ENCODE assay signal across 8 cellular contexts in genomic region chr17:28712037-28712704, GRCh38. TPM values are rescaled to one million over a fixed set of nuclear protein-coding genes. Genes with fewer than 3 reads are reported as not detected.
DNase-seq lines count a peak whose midpoint lies in the region; ATAC-seq and TF ChIP-seq lines count a peak whose summit lies in the region.

No MANE protein-coding gene starts in this region.

- CTCF ChIA-PET in activated CD4-positive, alpha-beta memory T cell treated with anti-CD3 and anti-CD28 coated beads for 36 hours (lab: Charles Lee), result interaction anchor here (0.7 to 4.0 kb wide), 7 partner anchors 9 to 241 kb away, joined by 3 to 23 read pairs (median 7); partner anchors contain the start of genes BLTP2, RPL23A and TLCD1
- CTCF ChIA-PET in SK-N-SH (lab: Yijun Ruan, JAX), result interaction anchor here (0.6 to 4.1 kb wide), 5 partner anchors 8 to 189 kb away, joined by 3 to 25 read pairs (median 7); partner anchors contain the start of genes NEK8, RPL23A and TLCD1

- H3K79me2 ChIP-seq in SK-N-SH (ENCODE audit: insufficient read depth), result peaks cover 9% of the 10 kb centered on the region; the same call in 1 of the 2 replicates

- H3K36me3 Mint-ChIP-seq in IgD-negative memory B cell, result no peaks in the 10 kb centered on the region
- H3K36me3 Mint-ChIP-seq in activated CD4-positive, alpha-beta memory T cell treated with anti-CD3 and anti-CD28 coated beads for 36 hours, result no peaks in the 10 kb centered on the region

- TF ChIP-seq POLR2A in ovary (IDR thresholded peaks at IDR 0.05), result no peak

- peak overlapping the region; percentile 84 to 94 (median 87) for H3K27ac Mint-ChIP-seq in IgD-negative memory B cell
- peak overlapping the region; percentile 80 for H3K27ac Mint-ChIP-seq in activated CD4-positive, alpha-beta memory T cell treated with anti-CD3 and anti-CD28 coated beads for 36 hours

- peaks cover 29% of the 10 kb centered on the region for H3F3A ChIP-seq in SK-N-SH (replicated peaks; ENCODE audit: insufficient read depth)

- H3K27ac ChIP-seq in ovary, result peak overlapping the region; percentile 8 to 95
- H3K27ac ChIP-seq in SK-N-SH (ENCODE audit: low read depth in 2 of 2, low read length in 1 of 2), result no peak overlapping the region

- H3K9me3 Mint-ChIP-seq in IgD-negative memory B cell, result no peaks in the 10 kb centered on the region
- no peaks in the 10 kb centered on the region for H3K9me3 Mint-ChIP-seq in activated CD4-positive, alpha-beta memory T cell treated with anti-CD3 and anti-CD28 coated beads for 36 hours

- H4K20me1 ChIP-seq in SK-N-SH (ENCODE audit: insufficient read depth), result no peaks in the 10 kb centered on the region

- H3K4me1 ChIP-seq in ovary (ENCODE audit: insufficient read depth) (peaks cover 10% of the 10 kb centered on the region), SK-N-SH (ENCODE audit: control insufficient read depth in 1 of 2, insufficient read depth in 2 of 2, low read depth in 1 of 2, low read length in 1 of 2) (peaks cover 0 to 3% of the 10 kb centered on the region in 2 experiments; a peak in 2 of 4 replicates)

- peak overlapping the region; percentile 78 to 98 (median 93) for H3K4me3 Mint-ChIP-seq in IgD-negative memory B cell
- peak overlapping the region; percentile 73 for H3K4me3 Mint-ChIP-seq in activated CD4-positive, alpha-beta memory T cell treated with anti-CD3 and anti-CD28 coated beads for 36 hours

- H3K27me3 ChIP-seq in ovary (no peaks in the 10 kb centered on the region), SK-N-SH (ENCODE audit: insufficient read depth) (no peaks in the 10 kb centered on the region)

- peaks cover 11 to 13% (median 11%) of the 10 kb centered on the region in 3 donors for H3K4me1 Mint-ChIP-seq in IgD-negative memory B cell
- H3K4me1 Mint-ChIP-seq in activated CD4-positive, alpha-beta memory T cell treated with anti-CD3 and anti-CD28 coated beads for 36 hours (ENCODE audit: low read depth), result peaks cover 23% of the 10 kb centered on the region

- no peak overlapping the region for H3K9ac ChIP-seq in SK-N-SH

- intact Hi-C loops in activated CD4-positive, alpha-beta memory T cell treated with anti-CD3 and anti-CD28 coated beads for 36 hours (cut with micrococcal nuclease), result no loop called here
- intact Hi-C loops in ovary (cut with DNase I), result no loop called here

- POLR2A ChIA-PET in activated CD4-positive, alpha-beta memory T cell treated with anti-CD3 and anti-CD28 coated beads for 36 hours (lab: Charles Lee), result interaction anchor here (1.5 to 2.6 kb wide), 8 partner anchors 7 to 240 kb away, joined by 4 to 35 read pairs (median 12); partner anchors contain the start of genes BLTP2, RPL23A, SDF2 and SUPT6H
- POLR2A ChIA-PET in SK-N-SH (lab: Yijun Ruan, JAX), result interaction anchor here (3.2 kb wide), 1 partner anchor 8 kb away, joined by 46 read pairs; the partner anchor contains the start of gene RPL23A

- 25 to 28% (median 26%) methylated on average over 34 of the region's 34 CpGs for WGBS in ovary, 3 donors
- WGBS in SK-N-SH (ENCODE audit: low lambda C conversion rate), result 97% methylated on average over 34 of the region's 34 CpGs

- peaks cover 3% of the 10 kb centered on the region for H3K27me3 Mint-ChIP-seq in IgD-negative memory B cell
- peaks cover 16% of the 10 kb centered on the region for H3K27me3 Mint-ChIP-seq in activated CD4-positive, alpha-beta memory T cell treated with anti-CD3 and anti-CD28 coated beads for 36 hours

- TF ChIP-seq RAD21 in SK-N-SH (IDR thresholded peaks at IDR 0.05; ENCODE audit: low read length), result no peak

- H2AFZ ChIP-seq in SK-N-SH (ENCODE audit: low read depth), result no peak overlapping the region

- TF ChIP-seq EP300 in ovary (IDR thresholded peaks at IDR 0.05), result no peak
- TF ChIP-seq EP300 in SK-N-SH (IDR thresholded peaks at IDR 0.05; ENCODE audit: borderline replicate concordance in 1 of 2, low read depth in 1 of 2, low read length in 1 of 2), result no peak

- DNase-seq in GDM1 (lab: John Stamatoyannopoulos, UW) (peak; percentile 77), ovary (peak in 4 of 5 donors; percentile 55 to 72 (median 66)), NCI-H1694 (lab: John Stamatoyannopoulos, UW) (no peak), SK-N-SH (no peak), kidney tubule cell (ENCODE audit: low spot score) (no peak)
- peak; percentile 83 for DNase-seq in activated CD4-positive, alpha-beta memory T cell treated with anti-CD3 and anti-CD28 coated beads for 36 hours

- H3K36me3 ChIP-seq in ovary (no peaks in the 10 kb centered on the region), SK-N-SH (replicated peaks in 1 of 2; ENCODE audit: control insufficient read depth in 1 of 2, insufficient read depth in 2 of 2, low read length in 1 of 2) (no peaks in the 10 kb centered on the region)

- no peak for TF ChIP-seq CTCF in ovary (IDR thresholded peaks at IDR 0.05)
- no peak for TF ChIP-seq CTCF in SK-N-SH (IDR thresholded peaks at IDR 0.05)

- no peaks in the 10 kb centered on the region for H3K9me3 ChIP-seq in ovary
- no peaks in the 10 kb centered on the region for H3K9me3 ChIP-seq in SK-N-SH

- ATAC-seq in esophagus mucosa, result peak; percentile 1

- H3K4me3 ChIP-seq in ovary (peak overlapping the region; percentile 66), SK-N-SH (ENCODE audit: low read depth in 2 of 2, low read length in 1 of 2) (no peak overlapping the region)

- H3K9me2 ChIP-seq in SK-N-SH, result no peaks in the 10 kb centered on the region

- no peak overlapping the region for H3K4me2 ChIP-seq in SK-N-SH

TF ChIP-seq in SK-N-SH, 30 proteins besides CTCF, POLR2A, EP300 and RAD21:
- no peak for TF ChIP-seq NFIC (IDR thresholded peaks at IDR 0.05; ENCODE audit: borderline replicate concordance)
- TF ChIP-seq MXI1 (IDR thresholded peaks at IDR 0.05; ENCODE audit: low read depth, low read length), result no peak
- no peak for TF ChIP-seq YY1 (IDR thresholded peaks at IDR 0.05; ENCODE audit: low read depth)
- TF ChIP-seq TCF12 (IDR thresholded peaks at IDR 0.05), result no peak
- no peak for TF ChIP-seq EZH2phosphoT487 (IDR thresholded peaks at IDR 0.05; ENCODE audit: borderline replicate concordance, low read depth)
- no peak for TF ChIP-seq FOXM1 (IDR thresholded peaks at IDR 0.05; ENCODE audit: low read depth)
- no peak for TF ChIP-seq RXRA (IDR thresholded peaks at IDR 0.05; ENCODE audit: borderline replicate concordance, low read depth)
TF ChIP-seq in SK-N-SH: peak in this region for 0.

RNA-seq across cellular contexts. Expression of gene PROCA1, which starts 0.5 kb away (rescaled TPM):
- polyA plus RNA-seq in IgD-negative memory B cell (2.7 TPM), ovary (1 to 10 TPM; 2.7 to 6.5 TPM), SK-N-SH (2012; rRNA removed) (6.4 and 7.1 TPM in 2 replicates)
- 1 to 10 TPM; 4.5 TPM for total RNA-seq in activated CD4-positive, alpha-beta memory T cell treated with anti-CD3 and anti-CD28 coated beads for 36 hours
- total RNA-seq in esophagus mucosa (0.64 TPM), ovary (1 to 10 TPM; 4.0 to 6.7 (median 5.0) TPM)
- polyA plus RNA-seq in SK-N-SH (2012; cell fraction: cytosol; rRNA removed), result 2.3 and 3.3 TPM in 2 replicates
- polyA plus RNA-seq in SK-N-SH (2012; cell fraction: nucleus; rRNA removed), result 41.6 and 58.1 TPM in 2 replicates

RNA-seq across cellular contexts. Expression of gene RAB34, which starts 5.5 kb away (rescaled TPM):
- 6.7 TPM for polyA plus RNA-seq in IgD-negative memory B cell
- 1 to 10 TPM; 4.9 to 6.6 TPM for total RNA-seq in activated CD4-positive, alpha-beta memory T cell treated with anti-CD3 and anti-CD28 coated beads for 36 hours
- total RNA-seq in esophagus mucosa, result 34.2 TPM
- total RNA-seq in ovary, result 100 to 1,000 TPM; 149 to 222 (median 169) TPM
- polyA plus RNA-seq in ovary, result 100 to 1,000 TPM; 196 to 208 TPM
- polyA plus RNA-seq in SK-N-SH (2012; rRNA removed), result 0.06 and 0.18 TPM in 2 replicates
- polyA plus RNA-seq in SK-N-SH (2012; cell fraction: cytosol; rRNA removed), result 0.03 and 0.22 TPM in 2 replicates
- polyA plus RNA-seq in SK-N-SH (2012; cell fraction: nucleus; rRNA removed), result 0.50 and 0.54 TPM in 2 replicates

RNA-seq across cellular contexts. Expression of gene RPL23A, which starts 7.6 kb away (rescaled TPM):
- polyA plus RNA-seq in IgD-negative memory B cell (6,180 TPM), ovary (1,000 to 10,000 TPM; 2,997 to 3,153 TPM), SK-N-SH (2012; rRNA removed) (1,147 and 1,359 TPM in 2 replicates)
- total RNA-seq in activated CD4-positive, alpha-beta memory T cell treated with anti-CD3 and anti-CD28 coated beads for 36 hours, result 1,000 to 10,000 TPM; 2,357 to 2,419 TPM
- total RNA-seq in esophagus mucosa (1,336 TPM), ovary (1,000 to 10,000 TPM; 1,369 to 3,979 (median 2,659) TPM)
- polyA plus RNA-seq in SK-N-SH (2012; cell fraction: cytosol; rRNA removed), result 1,566 and 2,493 TPM in 2 replicates
- polyA plus RNA-seq in SK-N-SH (2012; cell fraction: nucleus; rRNA removed), result 219 and 277 TPM in 2 replicates

RNA-seq across cellular contexts. Expression of gene TLCD1, which starts 13.9 kb away (rescaled TPM):
- polyA plus RNA-seq in IgD-negative memory B cell (0.49 TPM), ovary (1 to 10 TPM in 1 of 2 donors, under 1 TPM in 1; 0.75 to 5.1 TPM), SK-N-SH (2012; rRNA removed) (18.3 and 21.6 TPM in 2 replicates)
- 1 to 10 TPM; 9.1 to 9.5 TPM for total RNA-seq in activated CD4-positive, alpha-beta memory T cell treated with anti-CD3 and anti-CD28 coated beads for 36 hours
- total RNA-seq in esophagus mucosa (14.7 TPM), ovary (1 to 10 TPM in 6 of 7 donors, not detected in 1; 1.3 to 7.0 (median 1.6) TPM)
- polyA plus RNA-seq in SK-N-SH (2012; cell fraction: cytosol; rRNA removed), result 15.0 and 18.4 TPM in 2 replicates
- 6.5 and 7.8 TPM in 2 replicates for polyA plus RNA-seq in SK-N-SH (2012; cell fraction: nucleus; rRNA removed)

RNA-seq across cellular contexts. Expression of gene NEK8, which starts 16.4 kb away (rescaled TPM):
- polyA plus RNA-seq in IgD-negative memory B cell, result 18.6 TPM
- total RNA-seq in activated CD4-positive, alpha-beta memory T cell treated with anti-CD3 and anti-CD28 coated beads for 36 hours, result 1 to 10 TPM; 3.4 to 4.0 TPM
- total RNA-seq in esophagus mucosa, result 3.9 TPM
- total RNA-seq in ovary, result 1 to 10 TPM; 2.3 to 8.3 (median 3.4) TPM
- polyA plus RNA-seq in ovary, result 1 to 10 TPM; 1.9 to 2.2 TPM
- polyA plus RNA-seq in SK-N-SH (2012; rRNA removed), result 6.0 and 11.0 TPM in 2 replicates
- 3.3 and 3.7 TPM in 2 replicates for polyA plus RNA-seq in SK-N-SH (2012; cell fraction: cytosol; rRNA removed)
- 26.3 and 30.9 TPM in 2 replicates for polyA plus RNA-seq in SK-N-SH (2012; cell fraction: nucleus; rRNA removed)

Comparison
In these comparisons a context has a peak if more than half of its experiments do, and no peak if none do; other contexts are left out.
1. DNase-seq: peak in GDM1 (single experiment), activated CD4-positive, alpha-beta memory T cell treated with anti-CD3 and anti-CD28 coated beads for 36 hours (single experiment) and ovary (4 of 5); none in NCI-H1694 (single experiment), SK-N-SH (single experiment) and kidney tubule cell (single experiment).
2. H3K27ac ChIP-seq: peak in ovary (2 of 2); none in SK-N-SH (0 of 2).